In the genomic region with DNA sequence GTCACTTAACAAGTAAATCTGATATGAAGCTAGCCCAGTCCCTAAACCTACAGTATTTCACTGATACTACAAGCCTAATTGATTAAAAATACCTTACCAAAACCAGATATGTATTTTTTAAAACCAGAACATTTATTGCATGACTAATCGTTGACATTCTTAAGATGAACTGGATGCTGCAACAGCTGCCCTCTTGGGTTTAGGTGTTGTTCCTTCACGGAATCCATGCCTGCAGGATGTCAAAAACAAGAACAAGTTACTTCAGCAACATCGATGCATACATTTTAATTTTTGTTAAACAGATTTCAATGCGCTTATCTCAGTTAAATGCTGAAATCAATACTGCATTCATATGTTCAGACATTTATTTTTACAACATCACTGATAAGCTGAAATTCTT, we compare ENCODE assay signal across 10 cellular contexts. TPM values are rescaled to one million over a fixed set of nuclear protein-coding genes. Genes with fewer than 3 reads are reported as not detected.
DNase-seq lines count a peak whose midpoint lies in the region; ATAC-seq lines count a peak whose summit lies in the region.
"Had no signal": no experiment of that assay in that cellular context is flagged by ENCODE, and none has a peak within 500 bp of the region (broad histone marks: within the 10 kb centered on the region; RNA-seq: fewer than 3 reads in every experiment).

No MANE protein-coding gene starts in this region.

- no peak overlapping the region for H2AFZ ChIP-seq in Karpas-422 (ENCODE audit: low read length)

- H3K27ac ChIP-seq in Karpas-422 (ENCODE audit: low read length) = no peak overlapping the region
- H3K27ac ChIP-seq: tibial artery had no signal

- peaks cover 37% of the 10 kb centered on the region for H3K79me2 ChIP-seq in Karpas-422 (ENCODE audit: low read length)

- H3K27me3 Mint-ChIP-seq in naive thymus-derived CD8-positive, alpha-beta T cell = no peaks in the 10 kb centered on the region

- H3K4me1 ChIP-seq in Karpas-422 (ENCODE audit: low read length) = peaks cover 35% of the 10 kb centered on the region

- no peaks in the 10 kb centered on the region for H3K27me3 ChIP-seq in Karpas-422 (ENCODE audit: low read length)
- H3K27me3 ChIP-seq: tibial artery had no signal

- H3K27ac Mint-ChIP-seq in naive thymus-derived CD8-positive, alpha-beta T cell = peak overlapping the region in 8 of 10 donors; percentile 36 to 99 (median 86)

- H3K36me3 Mint-ChIP-seq in naive thymus-derived CD8-positive, alpha-beta T cell = peaks cover 10 to 74% (median 48%) of the 10 kb centered on the region in 3 donors

- ATAC-seq in naive thymus-derived CD8-positive, alpha-beta T cell = no peak

- peak overlapping the region; percentile 88 for H3K4me2 ChIP-seq in Karpas-422 (ENCODE audit: low read depth, low read length, poor library complexity, severe bottlenecking)

- peaks cover 0 to 2% (median 0%) of the 10 kb centered on the region in 9 donors for H3K9me3 Mint-ChIP-seq in naive thymus-derived CD8-positive, alpha-beta T cell

- H3K9me2 ChIP-seq in Karpas-422 (replicated peaks; ENCODE audit: insufficient read depth, low read length) = no peaks in the 10 kb centered on the region

- DNase-seq in EL = peak; percentile 32
- DNase-seq in Karpas-422 = no peak
- DNase-seq in amniotic epithelial cell (ENCODE audit: low read depth) = peak; percentile 35
- DNase-seq in naive thymus-derived CD8-positive, alpha-beta T cell = no peak
- no peak for DNase-seq in ureter (ENCODE audit: low spot score)
- DNase-seq in stimulated activated CD4-positive, alpha-beta T cell treated with anti-CD3 and anti-CD28 coated beads, Interleukin-1b, Interleukin-23, amount 100 ng/mL, for 48 hours = no peak
- no peak for DNase-seq in NCI-H1436 treated with DMSO at 0.1 percent for 48 hours (lab: John Stamatoyannopoulos, UW)
- no peak for DNase-seq in NCI-H1092 treated with DMSO at 0.1 percent for 48 hours (lab: John Stamatoyannopoulos, UW)
- DNase-seq: NCI-H2107, tibial artery had no signal

- no peaks in the 10 kb centered on the region for H3K9me3 ChIP-seq in Karpas-422 (ENCODE audit: low read length)
- H3K9me3 ChIP-seq: tibial artery had no signal

- H3K4me3 ChIP-seq in Karpas-422 (ENCODE audit: low read length) = no peak overlapping the region

- H3K4me1 Mint-ChIP-seq in naive thymus-derived CD8-positive, alpha-beta T cell = peaks cover 21 to 67% (median 57%) of the 10 kb centered on the region in 4 donors

- H3K4me3 Mint-ChIP-seq in naive thymus-derived CD8-positive, alpha-beta T cell = peak overlapping the region in 6 of 10 donors; percentile 34 to 98 (median 86)

- H4K20me1 ChIP-seq in Karpas-422 (ENCODE audit: insufficient read depth, low read depth, low read length) = peaks cover 59% of the 10 kb centered on the region

- no peak overlapping the region for H3K9ac ChIP-seq in Karpas-422 (ENCODE audit: low read length)

- peaks cover 72% of the 10 kb centered on the region for H3K36me3 ChIP-seq in Karpas-422 (ENCODE audit: insufficient read depth, low read length)

- POLR2A ChIA-PET in naive thymus-derived CD8-positive, alpha-beta T cell (lab: Charles Lee) = interaction anchor here (1.5 to 3.7 kb wide), 2 partner anchors 17 to 34 kb away, joined by 3 to 21 read pairs; a partner anchor contains a TSS

RNA-seq across cellular contexts. Expression of a gene that starts 2.7 kb away (rescaled TPM):
- total RNA-seq in Karpas-422 (2014; rRNA removed; shearing (Covaris generic); ENCODE audit: low replicate concordance) = 3,939 and 6,611 TPM in 2 replicates
- total RNA-seq in naive thymus-derived CD8-positive, alpha-beta T cell = 1,000 to 10,000 TPM; 2,282 to 2,435 TPM
- 1,000 to 10,000 TPM; 2,504 to 3,082 (median 2,628) TPM for polyA plus RNA-seq in naive thymus-derived CD8-positive, alpha-beta T cell
- 1,647 TPM for total RNA-seq in ureter

RNA-seq across cellular contexts. Expression of a gene that starts 8.8 kb away (rescaled TPM):
- 0.43 and 1.0 TPM in 2 replicates for total RNA-seq in Karpas-422 (2014; rRNA removed; shearing (Covaris generic); ENCODE audit: low replicate concordance)
- total RNA-seq in naive thymus-derived CD8-positive, alpha-beta T cell = 1 to 10 TPM; 1.7 to 1.8 TPM
- polyA plus RNA-seq in naive thymus-derived CD8-positive, alpha-beta T cell = 1 to 10 TPM in 1 of 3 donors, under 1 TPM in 2; 0.12 to 1.1 (median 0.66) TPM
- total RNA-seq in ureter = 17.1 TPM

RNA-seq across cellular contexts. Expression of a gene that starts 34.2 kb away (rescaled TPM):
- total RNA-seq in Karpas-422 (2014; rRNA removed; shearing (Covaris generic); ENCODE audit: low replicate concordance) = 53.0 and 62.2 TPM in 2 replicates
- 100 to 1,000 TPM; 109 to 115 TPM for total RNA-seq in naive thymus-derived CD8-positive, alpha-beta T cell
- polyA plus RNA-seq in naive thymus-derived CD8-positive, alpha-beta T cell = 10 to 100 TPM; 33.8 to 36.8 (median 34.6) TPM
- total RNA-seq in ureter = 114 TPM

Comparison
In these comparisons a context has a peak if more than half of its experiments do, and no peak if none do; other contexts are left out.
1. DNase-seq: peak in EL (single experiment) and amniotic epithelial cell (single experiment); none in Karpas-422 (single experiment), naive thymus-derived CD8-positive, alpha-beta T cell (0 of 10), ureter (single experiment), stimulated activated CD4-positive, alpha-beta T cell treated with anti-CD3 and anti-CD28 coated beads, Interleukin-1b, Interleukin-23, amount 100 ng/mL, for 48 hours (single experiment), NCI-H1436 treated with DMSO at 0.1 percent for 48 hours (single experiment) and NCI-H1092 treated with DMSO at 0.1 percent for 48 hours (single experiment).